Comparison of ENCODE assay signal across 9 cellular contexts in the genomic region with DNA sequence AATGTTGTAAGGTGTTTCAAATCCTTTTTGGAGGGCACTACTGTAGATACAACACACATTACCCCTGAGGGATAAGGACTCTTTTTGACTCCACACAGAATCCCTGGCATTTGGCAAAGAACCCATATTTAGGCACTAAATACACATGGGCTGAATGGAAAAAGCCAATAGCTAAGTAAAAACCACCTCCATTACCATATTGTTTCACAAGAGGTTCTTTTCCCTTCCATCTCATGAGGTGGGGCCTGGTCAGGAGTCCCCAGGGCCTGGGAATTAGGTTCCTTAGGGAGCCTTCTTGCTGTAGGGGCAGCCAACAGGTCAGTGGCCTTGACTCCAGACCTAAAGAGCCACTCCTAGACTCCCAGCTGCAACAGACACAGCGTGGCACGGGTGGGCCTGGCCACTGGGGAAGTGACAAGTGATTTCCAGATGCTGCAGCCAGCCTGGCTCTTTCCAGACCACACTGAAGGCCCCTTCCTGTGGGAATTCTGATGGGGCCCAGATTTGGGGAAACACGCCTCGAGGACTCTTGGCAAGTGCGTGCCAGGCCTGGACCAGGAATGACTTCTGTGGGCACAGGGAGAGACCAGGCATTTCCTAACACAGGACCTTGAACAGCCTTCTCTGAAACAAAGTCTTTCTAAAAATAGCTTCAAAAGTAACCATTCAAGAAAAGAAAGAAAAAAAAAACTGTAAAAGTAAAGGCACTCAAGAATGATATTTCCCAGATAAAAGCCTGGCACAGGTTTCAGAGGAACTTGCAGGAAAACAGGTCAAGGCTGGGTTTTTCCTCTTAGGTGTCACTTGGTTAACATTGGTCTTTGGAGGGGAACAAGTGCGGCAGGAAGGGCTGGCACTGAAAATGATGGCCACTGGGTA. TPM values are rescaled to one million over a fixed set of nuclear protein-coding genes. Genes with fewer than 3 reads are reported as not detected.
DNase-seq lines count a peak whose midpoint lies in the region; ATAC-seq, FAIRE-seq and TF ChIP-seq lines count a peak whose summit lies in the region.
"Had no signal": no experiment of that assay in that cellular context is flagged by ENCODE, and none has a peak within 500 bp of the region (broad histone marks: within the 10 kb centered on the region; RNA-seq: fewer than 3 reads in every experiment).

No MANE protein-coding gene starts in this region.

- no peaks in the 10 kb centered on the region for H3K27me3 ChIP-seq in astrocyte (ENCODE audit: insufficient read depth, low read length)

- intact Hi-C loops in kidney (cut with DNase I) = no loop called here

- no peak overlapping the region for H2AFZ ChIP-seq in astrocyte (ENCODE audit: low read depth, low read length)

- H3K4me3 Mint-ChIP-seq in astrocyte (ENCODE audit: unreplicated experiment) = peak overlapping the region; percentile 29

- H3K4me3 ChIP-seq in astrocyte (ENCODE audit: insufficient read depth, low read depth, low read length) (no peak overlapping the region), kidney (ENCODE audit: low read length in 2 of 2) (peak overlapping the region in 1 of 2 donors; percentile 18)

- H3K9ac ChIP-seq in astrocyte (ENCODE audit: low read length) (peak overlapping the region; percentile 73), kidney (ENCODE audit: low read length in 2 of 2) (peak overlapping the region; percentile 21 to 51)

- H3K4me1 Mint-ChIP-seq in astrocyte (ENCODE audit: low read depth, unreplicated experiment) = peaks cover 56% of the 10 kb centered on the region

- H3K36me3 Mint-ChIP-seq in astrocyte (ENCODE audit: low read depth, unreplicated experiment) = peaks cover 30% of the 10 kb centered on the region

- H3K36me3 ChIP-seq in astrocyte (ENCODE audit: insufficient read depth, low read length) (peaks cover 35% of the 10 kb centered on the region), kidney (ENCODE audit: control insufficient read depth in 1 of 2, insufficient read depth in 2 of 2, low read length in 2 of 2) (peaks cover 10 to 15% of the 10 kb centered on the region in 2 donors)

- H3K79me2 ChIP-seq in astrocyte (ENCODE audit: insufficient read depth, low read length) = peaks cover 83% of the 10 kb centered on the region

- H3K27me3 Mint-ChIP-seq in astrocyte (ENCODE audit: low read depth, unreplicated experiment) = no peaks in the 10 kb centered on the region

- H3K9me3 Mint-ChIP-seq in astrocyte (ENCODE audit: unreplicated experiment) = no peaks in the 10 kb centered on the region

- H4K20me1 ChIP-seq in astrocyte (ENCODE audit: insufficient read depth, low read length) = no peaks in the 10 kb centered on the region

- H3K4me1 ChIP-seq in astrocyte (ENCODE audit: insufficient read depth, low read length) (peaks cover 63% of the 10 kb centered on the region), kidney (ENCODE audit: control insufficient read depth in 1 of 2, insufficient read depth in 1 of 2, low read depth in 1 of 2, low read length in 2 of 2) (peaks cover 35 to 49% of the 10 kb centered on the region in 2 donors)

- H3K27ac Mint-ChIP-seq in astrocyte (ENCODE audit: unreplicated experiment) = peak overlapping the region; percentile 100

- DNase-seq in DMS53 (lab: John Stamatoyannopoulos, UW) (peak; percentile 47), DMS53 treated with DMSO at 0.1 percent for 48 hours (lab: John Stamatoyannopoulos, UW; ENCODE audit: unreplicated experiment) (no peak), astrocyte (ENCODE audit: low read depth) (peak; percentile 82), kidney (peak; percentile 82), NCI-H2171 (lab: John Stamatoyannopoulos, UW) (no peak), NCI-H187 (lab: John Stamatoyannopoulos, UW) (no peak)

- no peak for TF ChIP-seq CTCF in astrocyte (IDR thresholded peaks at IDR 0.05; ENCODE audit: insufficient read depth, low read depth, low read length)
- TF ChIP-seq CTCF in kidney (IDR thresholded peaks at IDR 0.05; ENCODE audit: borderline replicate concordance, extremely low read depth, insufficient read depth) = no peak

- FAIRE-seq in astrocyte (lab: Jason Lieb, UNC) = no peak
- no peak for FAIRE-seq in kidney (lab: Jason Lieb, UNC)
- FAIRE-seq: A204.1 had no signal

- no peaks in the 10 kb centered on the region for H3K9me3 ChIP-seq in astrocyte (ENCODE audit: insufficient read depth, low read depth, low read length)
- no peaks in the 10 kb centered on the region for H3K9me3 ChIP-seq in kidney (ENCODE audit: control insufficient read depth in 1 of 2, low read length in 2 of 2)

- ATAC-seq in HG03460 (IDR thresholded peaks at IDR 0.05; ENCODE audit: unreplicated experiment) = no peak

- H3K27ac ChIP-seq in astrocyte (ENCODE audit: low read depth, low read length) = peak overlapping the region; percentile 97
- peak overlapping the region; percentile 95 for H3K27ac ChIP-seq in kidney (ENCODE audit: low read depth in 2 of 2, low read length in 2 of 2)
- H3K27ac ChIP-seq in temporal lobe (ENCODE audit: low read depth, low read length) = peak overlapping the region; percentile 80

- H3K4me2 ChIP-seq in astrocyte (ENCODE audit: low read length) = peak overlapping the region; percentile 20

RNA-seq across cellular contexts. Expression of gene SSH1, which starts 18.1 kb away (rescaled TPM):
- total RNA-seq in astrocyte (64.6 and 75.9 TPM in 2 replicates), kidney (32.5 TPM), temporal lobe (6.6 TPM)
- polyA plus RNA-seq in kidney (ENCODE audit: insufficient read depth, low read depth, low replicate concordance) = 3.6 TPM

RNA-seq across cellular contexts. Expression of gene DAO, which starts 40.6 kb away (rescaled TPM):
- not detected in 2 replicates for total RNA-seq in astrocyte
- total RNA-seq in kidney = 0.41 TPM
- 50.4 TPM for polyA plus RNA-seq in kidney (ENCODE audit: insufficient read depth, low read depth, low replicate concordance)
- total RNA-seq in temporal lobe = not detected

Comparison
In these comparisons a context has a peak if more than half of its experiments do, and no peak if none do; other contexts are left out.
1. DNase-seq: peak in DMS53 (single experiment), astrocyte (single experiment) and kidney (single experiment); none in DMS53 treated with DMSO at 0.1 percent for 48 hours (single experiment), NCI-H2171 (single experiment) and NCI-H187 (0 of 2).
2. Peak in every context shown above with its lines, with median percentiles within 50 percentile points of each other: H3K27ac ChIP-seq.